ENCODE assay signal across 8 cellular contexts in genomic region chr1:156504821-156505678, GRCh38. TPM values are rescaled to one million over a fixed set of nuclear protein-coding genes. Genes with fewer than 3 reads are reported as not detected.
A peak's percentile ranks its signal among the peaks of the same experiment; 100 is the strongest.
DNase-seq lines count a peak whose midpoint lies in the region; ATAC-seq and TF ChIP-seq lines count a peak whose summit lies in the region.

No MANE protein-coding gene starts in this region.

- H3K36me3 Mint-ChIP-seq in activated T-helper 17 cell treated with anti-CD3 and anti-CD28 coated beads, Interleukin-2, amount 50 U/mL, for 72 hours (ENCODE audit: low read depth): peaks cover 6% of the 10 kb centered on the region
- H3K36me3 Mint-ChIP-seq in naive thymus-derived CD4-positive, alpha-beta T cell: peaks cover 0 to 10% (median 0%) of the 10 kb centered on the region in 5 donors
- peaks cover 23% of the 10 kb centered on the region for H3K36me3 Mint-ChIP-seq in stimulated activated effector memory CD8-positive, alpha-beta T cell treated with anti-CD3 and anti-CD28 coated beads, Interleukin-12 subunit alpha, Interleukin-12 subunit beta, amount 100 ng/mL, for 72 hours

- H3K27me3 ChIP-seq in fibroblast of lung (ENCODE audit: control insufficient read depth, insufficient read depth, low read length): no peaks in the 10 kb centered on the region
- no peaks in the 10 kb centered on the region for H3K27me3 ChIP-seq in naive thymus-derived CD4-positive, alpha-beta T cell (ENCODE audit: control insufficient read depth in 2 of 2, insufficient read depth in 2 of 2, low read length in 2 of 2)

- peak overlapping the region; percentile 61 for H2AFZ ChIP-seq in fibroblast of lung (ENCODE audit: low read length)

- no peak for TF ChIP-seq CTCF in LNCaP clone FGC (IDR thresholded peaks at IDR 0.05; ENCODE audit: control insufficient read depth, extremely low read depth, insufficient read depth)
- no peak for TF ChIP-seq CTCF in fibroblast of lung (conservative IDR thresholded peaks at IDR 0.05 in 1 of 2, IDR thresholded peaks at IDR 0.05 in 1 of 2; ENCODE audit: low read depth in 1 of 2, low read length in 2 of 2)

- peaks cover 5% of the 10 kb centered on the region for H3K79me2 ChIP-seq in fibroblast of lung (ENCODE audit: control insufficient read depth, insufficient read depth, low read length)

- H3K4me2 ChIP-seq in fibroblast of lung (ENCODE audit: extremely low read depth, insufficient read depth, low read length): peak overlapping the region; percentile 53

- H3K4me3 Mint-ChIP-seq in activated T-helper 17 cell treated with anti-CD3 and anti-CD28 coated beads, Interleukin-2, amount 50 U/mL, for 72 hours: peak overlapping the region; percentile 90
- H3K4me3 Mint-ChIP-seq in naive thymus-derived CD4-positive, alpha-beta T cell: peak overlapping the region; percentile 71 to 92 (median 88)
- H3K4me3 Mint-ChIP-seq in stimulated activated effector memory CD8-positive, alpha-beta T cell treated with anti-CD3 and anti-CD28 coated beads, Interleukin-12 subunit alpha, Interleukin-12 subunit beta, amount 100 ng/mL, for 72 hours: peak overlapping the region; percentile 81

- no peaks in the 10 kb centered on the region for H3K36me3 ChIP-seq in fibroblast of lung (ENCODE audit: control insufficient read depth, insufficient read depth, low read length)
- peaks cover 0 to 4% (median 0%) of the 10 kb centered on the region in 3 experiments for H3K36me3 ChIP-seq in naive thymus-derived CD4-positive, alpha-beta T cell (ENCODE audit: control insufficient read depth in 2 of 3, insufficient read depth in 3 of 3, low read length in 3 of 3)

- no peaks in the 10 kb centered on the region for H4K20me1 ChIP-seq in fibroblast of lung (ENCODE audit: control insufficient read depth, extremely low read depth, insufficient read depth, low read length)

- H3K27ac Mint-ChIP-seq in activated T-helper 17 cell treated with anti-CD3 and anti-CD28 coated beads, Interleukin-2, amount 50 U/mL, for 72 hours: peak overlapping the region; percentile 99
- peak overlapping the region; percentile 93 to 100 (median 99) for H3K27ac Mint-ChIP-seq in naive thymus-derived CD4-positive, alpha-beta T cell
- H3K27ac Mint-ChIP-seq in stimulated activated effector memory CD8-positive, alpha-beta T cell treated with anti-CD3 and anti-CD28 coated beads, Interleukin-12 subunit alpha, Interleukin-12 subunit beta, amount 100 ng/mL, for 72 hours: peak overlapping the region; percentile 99

- peaks cover 29% of the 10 kb centered on the region for H3K4me1 Mint-ChIP-seq in activated T-helper 17 cell treated with anti-CD3 and anti-CD28 coated beads, Interleukin-2, amount 50 U/mL, for 72 hours
- H3K4me1 Mint-ChIP-seq in naive thymus-derived CD4-positive, alpha-beta T cell: peaks cover 47 to 74% (median 70%) of the 10 kb centered on the region in 7 donors
- peaks cover 76% of the 10 kb centered on the region for H3K4me1 Mint-ChIP-seq in stimulated activated effector memory CD8-positive, alpha-beta T cell treated with anti-CD3 and anti-CD28 coated beads, Interleukin-12 subunit alpha, Interleukin-12 subunit beta, amount 100 ng/mL, for 72 hours

- DNase-seq in DMS 273 (lab: John Stamatoyannopoulos, UW; ENCODE audit: unreplicated experiment) (peak; percentile 99), LNCaP clone FGC (ENCODE audit: low read depth) (peak; percentile 98), RPMI8226 (peak; percentile 100), fibroblast of lung (ENCODE audit: low read depth in 2 of 2) (peak; percentile 100)
- DNase-seq in naive thymus-derived CD4-positive, alpha-beta T cell: peak; percentile 88 to 100 (median 97)
- DNase-seq in stimulated activated effector memory CD8-positive, alpha-beta T cell treated with anti-CD3 and anti-CD28 coated beads, Interleukin-12 subunit alpha, Interleukin-12 subunit beta, amount 100 ng/mL, for 72 hours (ENCODE audit: low spot score in 2 of 2): peak; percentile 79 to 94

- H3K4me3 ChIP-seq in LNCaP clone FGC (ENCODE audit: low read depth, low read length) (peak overlapping the region; percentile 15), fibroblast of lung (replicated peaks in 1 of 4; ENCODE audit: control extremely low read depth in 1 of 4, insufficient read depth in 1 of 4, low read depth in 3 of 4, low read length in 4 of 4) (peak overlapping the region in 2 of 4 experiments; percentile 39 to 43)
- peak overlapping the region; percentile 55 for H3K4me3 ChIP-seq in naive thymus-derived CD4-positive, alpha-beta T cell (ENCODE audit: low read length)

- peak overlapping the region; percentile 100 for H3K27ac ChIP-seq in fibroblast of lung (ENCODE audit: insufficient read depth, low read length)
- H3K27ac ChIP-seq in naive thymus-derived CD4-positive, alpha-beta T cell (ENCODE audit: low read depth, low read length): peak overlapping the region; percentile 99

- H3K9me3 Mint-ChIP-seq in activated T-helper 17 cell treated with anti-CD3 and anti-CD28 coated beads, Interleukin-2, amount 50 U/mL, for 72 hours: no peaks in the 10 kb centered on the region
- peaks cover 0 to 6% (median 0%) of the 10 kb centered on the region in 11 donors for H3K9me3 Mint-ChIP-seq in naive thymus-derived CD4-positive, alpha-beta T cell
- H3K9me3 Mint-ChIP-seq in stimulated activated effector memory CD8-positive, alpha-beta T cell treated with anti-CD3 and anti-CD28 coated beads, Interleukin-12 subunit alpha, Interleukin-12 subunit beta, amount 100 ng/mL, for 72 hours: no peaks in the 10 kb centered on the region

- H3K9ac ChIP-seq in fibroblast of lung (ENCODE audit: insufficient read depth, low read length): peak overlapping the region; percentile 61

- ATAC-seq in GM21619 (IDR thresholded peaks at IDR 0.05; ENCODE audit: unreplicated experiment): peak; percentile 29
- ATAC-seq in activated T-helper 17 cell treated with anti-CD3 and anti-CD28 coated beads, Interleukin-2, amount 50 U/mL, for 72 hours (replicated peaks): peak; percentile 41
- ATAC-seq in naive thymus-derived CD4-positive, alpha-beta T cell: peak; percentile 60
- ATAC-seq in stimulated activated effector memory CD8-positive, alpha-beta T cell treated with anti-CD3 and anti-CD28 coated beads, Interleukin-12 subunit alpha, Interleukin-12 subunit beta, amount 100 ng/mL, for 72 hours: peak; percentile 58

- H3K27me3 Mint-ChIP-seq in activated T-helper 17 cell treated with anti-CD3 and anti-CD28 coated beads, Interleukin-2, amount 50 U/mL, for 72 hours: no peaks in the 10 kb centered on the region
- H3K27me3 Mint-ChIP-seq in naive thymus-derived CD4-positive, alpha-beta T cell: no peaks in the 10 kb centered on the region

- H3K9me3 ChIP-seq in fibroblast of lung (ENCODE audit: control insufficient read depth, insufficient read depth, low read depth, low read length): no peaks in the 10 kb centered on the region
- no peaks in the 10 kb centered on the region for H3K9me3 ChIP-seq in naive thymus-derived CD4-positive, alpha-beta T cell (ENCODE audit: control insufficient read depth in 2 of 3, low read length in 3 of 3)

- CTCF ChIA-PET in naive thymus-derived CD4-positive, alpha-beta T cell (lab: Charles Lee): interaction anchor here (0.9 to 1.7 kb wide), 5 partner anchors 23 to 221 kb away, joined by 3 to 7 read pairs (median 4); no protein-coding TSS in a partner anchor

- POLR2A ChIA-PET in naive thymus-derived CD4-positive, alpha-beta T cell (lab: Charles Lee): interaction anchor here (0.8 to 14.4 kb wide), 12 partner anchors 9 to 262 kb away, joined by 3 to 256 read pairs (median 4); partner anchors contain the start of genes GPATCH4, NAXE and PRCC

- intact Hi-C loops in naive thymus-derived CD4-positive, alpha-beta T cell (cut with micrococcal nuclease): loop anchor here (1.0 to 10.0 kb wide), 17 partner anchors 25 to 1500 kb away; partner anchors contain the start of genes GPATCH4 (in 2 of the 2), IQGAP3 (in 2 of the 2), PRCC (in 2 of the 2) and SH2D2A (in 2 of the 2)

- peaks cover 41% of the 10 kb centered on the region for H3K4me1 ChIP-seq in fibroblast of lung (ENCODE audit: control insufficient read depth, extremely low read depth, insufficient read depth, low read length)
- peaks cover 60 to 62% of the 10 kb centered on the region in 2 donors for H3K4me1 ChIP-seq in naive thymus-derived CD4-positive, alpha-beta T cell (ENCODE audit: control insufficient read depth in 2 of 2, insufficient read depth in 2 of 2, low read length in 2 of 2)

RNA-seq across cellular contexts. Expression of gene MEF2D, which starts 4.5 kb away (rescaled TPM):
- 10 to 100 TPM; 34.4 to 68.5 TPM for total RNA-seq in activated T-helper 17 cell treated with anti-CD3 and anti-CD28 coated beads, Interleukin-2, amount 50 U/mL, for 72 hours
- total RNA-seq in fibroblast of lung: 4.6 and 9.9 TPM in 2 replicates
- polyA plus RNA-seq in fibroblast of lung: 12.7 and 13.1 TPM in 2 replicates
- polyA plus RNA-seq in fibroblast of lung (2012): 23.3 and 27.8 TPM in 2 replicates
- 30.5 and 45.4 TPM in 2 replicates for polyA minus RNA-seq in fibroblast of lung (ENCODE audit: low replicate concordance)
- 100 to 1,000 TPM in 2 of 5 experiments, 10 to 100 TPM in 3; 48.1 to 190 (median 67.7) TPM for total RNA-seq in naive thymus-derived CD4-positive, alpha-beta T cell
- polyA plus RNA-seq in naive thymus-derived CD4-positive, alpha-beta T cell: 10 to 100 TPM in 1 of 2 donors, 1 to 10 TPM in 1; 4.5 to 10.0 TPM
